19 cellular contexts compared by ENCODE assay signal in the genomic region with DNA sequence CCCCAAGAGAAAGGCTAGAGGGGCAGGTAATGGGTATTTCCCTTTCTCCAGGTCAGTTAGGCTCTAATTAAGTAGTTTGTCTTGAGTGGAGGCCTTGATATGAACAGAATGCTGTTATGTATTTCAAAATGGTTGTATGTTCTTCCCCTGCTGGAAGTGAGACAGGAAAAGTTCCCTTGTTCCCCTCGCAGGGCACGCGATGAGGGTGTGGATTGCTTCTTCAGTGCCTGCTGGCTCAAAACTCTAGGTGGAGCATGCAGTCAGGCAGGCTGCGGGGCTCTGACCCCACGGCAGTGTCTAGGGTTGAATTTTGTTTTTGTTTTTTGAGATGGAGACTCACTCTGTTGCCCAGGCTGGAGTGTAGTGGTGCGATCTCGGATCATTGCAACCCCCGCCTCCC.
"Had no signal": no experiment of that assay in that cellular context is flagged by ENCODE, and none has a peak within 500 bp of the region (broad histone marks: within the 10 kb centered on the region; RNA-seq: fewer than 3 reads in every experiment).

No MANE protein-coding gene starts in this region.

- H3K4me3 ChIP-seq: body of pancreas, mucosa of descending colon, transverse colon had no signal

- H3K27me3 Mint-ChIP-seq: activated CD8-positive, alpha-beta T cell treated with anti-CD3 and anti-CD28 coated beads for 36 hours; activated naive CD8-positive, alpha-beta T cell; natural killer cell treated with Interleukin-12 subunit alpha and Interleukin-12 subunit beta and Interleukin-15 and Interleukin-18, amount 100 ng/mL, for 72 hours had no signal

- H3K9me3 Mint-ChIP-seq: activated CD8-positive, alpha-beta T cell treated with anti-CD3 and anti-CD28 coated beads for 36 hours; natural killer cell treated with Interleukin-12 subunit alpha and Interleukin-12 subunit beta and Interleukin-15 and Interleukin-18, amount 100 ng/mL, for 72 hours had no signal

- H3K4me3 Mint-ChIP-seq: activated CD8-positive, alpha-beta T cell treated with anti-CD3 and anti-CD28 coated beads for 36 hours; activated naive CD8-positive, alpha-beta T cell; natural killer cell treated with Interleukin-12 subunit alpha and Interleukin-12 subunit beta and Interleukin-15 and Interleukin-18, amount 100 ng/mL, for 72 hours had no signal

- H3K27ac Mint-ChIP-seq: activated CD8-positive, alpha-beta T cell treated with anti-CD3 and anti-CD28 coated beads for 36 hours; activated naive CD8-positive, alpha-beta T cell; natural killer cell treated with Interleukin-12 subunit alpha and Interleukin-12 subunit beta and Interleukin-15 and Interleukin-18, amount 100 ng/mL, for 72 hours had no signal

- H3K27me3 ChIP-seq: body of pancreas, foreskin keratinocyte, neutrophil, transverse colon had no signal

- H3K36me3 ChIP-seq: neutrophil, transverse colon had no signal

- DNase-seq: activated CD4-positive, alpha-beta T cell treated with anti-CD3 and anti-CD28 coated beads, Interleukin-2, amount 50 U/mL, for 1 hour; activated CD8-positive, alpha-beta T cell treated with anti-CD3 and anti-CD28 coated beads for 36 hours; activated effector memory CD4-positive, alpha-beta T cell treated with Interleukin-2 at 50 U/mL for 16 hours; activated naive CD4-positive, alpha-beta T cell treated with Interleukin-2 at 50 U/mL for 16 hours; activated T-cell treated with anti-CD3 and anti-CD28 coated beads, Interleukin-2, amount 50 U/mL, for 48 hours; body of pancreas; cortex of kidney; foreskin keratinocyte; islet precursor cell; mucosa of descending colon; retina; stimulated activated CD4-positive, alpha-beta T cell treated with anti-CD3 and anti-CD28 coated beads, Interleukin-15, amount 100 ng/mL, for 24 hours; stimulated activated naive CD4-positive, alpha-beta T cell; T-helper 2 cell; transverse colon had no signal

- H3K4me1 ChIP-seq: body of pancreas, foreskin keratinocyte had no signal

- H3K9me3 ChIP-seq: body of pancreas, mucosa of descending colon, neutrophil, transverse colon had no signal

- H3K27ac ChIP-seq: body of pancreas, foreskin keratinocyte, neutrophil, transverse colon had no signal

- ATAC-seq: activated CD8-positive, alpha-beta T cell treated with anti-CD3 and anti-CD28 coated beads for 36 hours; body of pancreas; esophagus mucosa; foreskin keratinocyte; mucosa of descending colon; natural killer cell treated with Interleukin-12 subunit alpha and Interleukin-12 subunit beta and Interleukin-15 and Interleukin-18, amount 100 ng/mL, for 72 hours had no signal
